ENCODE assay signal across 7 cellular contexts in the genomic region with DNA sequence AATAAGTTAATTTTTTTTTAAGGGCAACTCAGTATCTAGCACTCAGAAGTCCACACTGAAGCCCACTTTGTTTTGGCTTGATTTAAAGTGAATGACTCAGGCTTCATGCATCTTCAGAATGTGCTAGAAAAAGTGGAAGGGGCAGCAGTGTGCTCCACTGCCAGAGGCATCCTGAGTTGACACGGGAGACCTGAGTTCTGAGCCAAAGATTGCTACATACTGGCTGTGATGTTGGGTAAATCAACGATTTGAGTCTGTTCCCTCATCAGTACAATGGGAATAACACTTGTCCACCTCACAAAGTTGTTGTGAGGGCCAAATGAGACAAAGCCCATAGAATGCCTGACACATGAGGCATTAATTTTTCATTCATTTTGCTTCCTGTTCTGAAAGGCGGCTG. TPM values are rescaled to one million over a fixed set of nuclear protein-coding genes. Genes with fewer than 3 reads are reported as not detected.
DNase-seq lines count a peak whose midpoint lies in the region; ATAC-seq, FAIRE-seq and TF ChIP-seq lines count a peak whose summit lies in the region.

No MANE protein-coding gene starts in this region.

- TF ChIP-seq RAD21 in HCT116 (IDR thresholded peaks at IDR 0.05; ENCODE audit: low read depth), result no peak
- TF ChIP-seq RAD21 in neural cell (conservative IDR thresholded peaks at IDR 0.05), result no peak

- intact Hi-C loops in HCT116 (cut with micrococcal nuclease), result no loop called here

- BruUV-seq in HCT116 (replicated peaks; lab: Mats Ljungman, UMichigan), result no TSS peak

- ATAC-seq in HCT116 (peak; percentile 24), GM21515 (IDR thresholded peaks at IDR 0.05; ENCODE audit: unreplicated experiment) (no peak), HG03025 (IDR thresholded peaks at IDR 0.05; ENCODE audit: low FRiP score, unreplicated experiment) (no peak)

- no peak for TF ChIP-seq EP300 in neural cell (conservative IDR thresholded peaks at IDR 0.05; ENCODE audit: poor library complexity, severe bottlenecking)

- no peak for FAIRE-seq in D721Med (lab: Jason Lieb, UNC)

- no peaks in the 10 kb centered on the region for H3K79me2 ChIP-seq in HCT116 (ENCODE audit: insufficient read depth, low read length)
- H3K79me2 ChIP-seq in neural cell (replicated peaks; ENCODE audit: insufficient read depth, low read length), result no peaks in the 10 kb centered on the region

- peaks cover 0 to 4% of the 10 kb centered on the region in 2 experiments; a peak in 1 of 4 replicates for H3K36me3 ChIP-seq in HCT116 (ENCODE audit: control insufficient read depth in 1 of 2, insufficient read depth in 2 of 2, low read length in 2 of 2)
- H3K36me3 ChIP-seq in esophagus (ENCODE audit: control insufficient read depth in 2 of 2, insufficient read depth in 2 of 2, low read length in 1 of 2), result peaks cover 8 to 56% of the 10 kb centered on the region in 2 donors
- H3K36me3 ChIP-seq in neural cell (ENCODE audit: insufficient read depth, low read length), result peaks cover 25% of the 10 kb centered on the region

- peaks cover 25 to 30% of the 10 kb centered on the region in 2 experiments for H3K4me1 ChIP-seq in HCT116 (ENCODE audit: control insufficient read depth in 1 of 2, insufficient read depth in 2 of 2, low read length in 2 of 2)
- peaks cover 0 to 9% of the 10 kb centered on the region in 2 donors for H3K4me1 ChIP-seq in esophagus (ENCODE audit: control insufficient read depth in 2 of 2, insufficient read depth in 2 of 2, low read length in 1 of 2)

- H4K20me1 ChIP-seq in HCT116 (ENCODE audit: insufficient read depth) (peaks cover 6% of the 10 kb centered on the region; the same call in 1 of the 2 replicates), neural cell (ENCODE audit: insufficient read depth) (no peaks in the 10 kb centered on the region)

- H3K4me3 ChIP-seq in HCT116 (replicated peaks in 1 of 2; ENCODE audit: low read depth in 1 of 2, low read length in 2 of 2), result 0 out of 4 replicates have a peak overlapping the region, but pooled peaks of 1 of the 2 experiments have one; percentile 7
- no peak overlapping the region for H3K4me3 ChIP-seq in esophagus (ENCODE audit: low read depth in 1 of 2, low read length in 2 of 2)
- H3K4me3 ChIP-seq in neural cell (ENCODE audit: low read length), result no peak overlapping the region

- no peak for DNase-seq in HCT116 (ENCODE audit: low read depth, low spot score)
- peak; percentile 53 for DNase-seq in SK-MEL-5 (ENCODE audit: low read depth, low spot score)
- DNase-seq in D721Med (ENCODE audit: insufficient read length, low spot score), result no peak

- H3K9me3 ChIP-seq in HCT116 (ENCODE audit: control insufficient read depth in 1 of 2, insufficient read depth in 1 of 2, low read depth in 1 of 2, low read length in 2 of 2), result no peaks in the 10 kb centered on the region
- no peaks in the 10 kb centered on the region for H3K9me3 ChIP-seq in esophagus (ENCODE audit: control insufficient read depth in 2 of 2, insufficient read depth in 1 of 2, low read depth in 1 of 2, low read length in 1 of 2)
- no peaks in the 10 kb centered on the region for H3K9me3 ChIP-seq in neural cell (ENCODE audit: low read length)

- H3K4me2 ChIP-seq in HCT116 (ENCODE audit: low read length), result peak overlapping the region; percentile 55
- H3K4me2 ChIP-seq in neural cell (ENCODE audit: low read length), result no peak overlapping the region

- no peaks in the 10 kb centered on the region for H3K27me3 ChIP-seq in HCT116 (ENCODE audit: insufficient read depth, low read length)
- H3K27me3 ChIP-seq in esophagus (ENCODE audit: control insufficient read depth in 1 of 2, insufficient read depth in 2 of 2, low read length in 2 of 2), result no peaks in the 10 kb centered on the region
- H3K27me3 ChIP-seq in neural cell (ENCODE audit: insufficient read depth, low read depth, low read length), result no peaks in the 10 kb centered on the region

- H3K27ac ChIP-seq in HCT116 (ENCODE audit: low read depth, low read length) (peak overlapping the region; percentile 39), esophagus (ENCODE audit: low read depth in 2 of 2, low read length in 1 of 2) (peak overlapping the region; percentile 84 to 92), neural cell (ENCODE audit: low read length) (peak overlapping the region; percentile 45)

- in situ Hi-C loops in SK-MEL-5 (cut with HindIII; ENCODE audit: low pct_unique_long_range_greater_than_20kb, low sequenced_read_pairs), result no loop called here

- H2AFZ ChIP-seq in HCT116 (ENCODE audit: low read depth, low read length, poor library complexity, severe bottlenecking) (no peak overlapping the region), neural cell (ENCODE audit: low read depth, low read length) (no peak overlapping the region)

- TF ChIP-seq CTCF in HCT116 (IDR thresholded peaks at IDR 0.05 in 2 of 3, conservative IDR thresholded peaks at IDR 0.05 in 1 of 3; ENCODE audit: borderline replicate concordance in 1 of 3, insufficient read depth in 1 of 3, low read depth in 2 of 3, low read length in 2 of 3) (no peak), neural cell (IDR thresholded peaks at IDR 0.05; ENCODE audit: poor library complexity, severe bottlenecking) (no peak), D721Med (IDR thresholded peaks at IDR 0.05; ENCODE audit: insufficient read depth, missing control alignments) (no peak)

- H3K9ac ChIP-seq in HCT116 (ENCODE audit: low read length) (peak overlapping the region; percentile 52), neural cell (ENCODE audit: low read length) (peak overlapping the region; percentile 2)

- CTCF ChIA-PET in HCT116 (lab: Charles Lee), result interaction anchor here (0.8 kb wide), 1 partner anchor 247 kb away, joined by 4 read pairs; no protein-coding TSS in a partner anchor

- no peaks in the 10 kb centered on the region for H3K9me2 ChIP-seq in HCT116 (ENCODE audit: insufficient read depth)
- no peaks in the 10 kb centered on the region for H3K9me2 ChIP-seq in neural cell (ENCODE audit: insufficient read depth, low read length)

- no peaks in the 10 kb centered on the region for H3F3A ChIP-seq in neural cell (ENCODE audit: insufficient read depth, low read length, poor library complexity, severe bottlenecking)

- RAD21 ChIA-PET in HCT116 (lab: Charles Lee; ENCODE audit: low non-redundant PET in 1 of 2, low total read pairs in 2 of 2, uncharacterized antibody in 2 of 2, unreplicated experiment in 2 of 2), result no interaction called here

- POLR2A ChIA-PET in HCT116 (lab: Charles Lee), result interaction anchor here (1.3 to 1.8 kb wide), 2 partner anchors 18 to 35 kb away, joined by 5 to 8 read pairs; a partner anchor contains a TSS

- no peak for TF ChIP-seq POLR2A in HCT116 (IDR thresholded peaks at IDR 0.05; ENCODE audit: borderline replicate concordance, extremely low read depth, insufficient read depth, insufficient read length)

- WGBS in esophagus, 2 donors, result 11 to 27% methylated on average over 3 of the region's 3 CpGs

TF ChIP-seq in HCT116, 20 proteins besides CTCF, POLR2A, EP300 and RAD21 (continues in another document):
- TF ChIP-seq POLR2AphosphoS5 (IDR thresholded peaks at IDR 0.05; ENCODE audit: low read depth, low read length) (no peak), SP1 (IDR thresholded peaks at IDR 0.05; ENCODE audit: low read depth) (no peak), SIN3A (IDR thresholded peaks at IDR 0.05; ENCODE audit: low read depth) (no peak), CEBPB (IDR thresholded peaks at IDR 0.05; ENCODE audit: low read depth) (0 out of 2 replicates have a peak, but pooled peaks have one; percentile 28), TCF7L2 (IDR thresholded peaks at IDR 0.05; ENCODE audit: borderline replicate concordance, extremely low read depth, insufficient read depth, insufficient read length) (no peak), EGR1 (IDR thresholded peaks at IDR 0.05; ENCODE audit: low read depth) (no peak)

TF ChIP-seq in neural cell, 6 proteins besides CTCF, POLR2A, EP300 and RAD21 (continues in another document):
- no peak for TF ChIP-seq SMC3 (conservative IDR thresholded peaks at IDR 0.05; ENCODE audit: poor library complexity)
- TF ChIP-seq POLR2AphosphoS5 (IDR thresholded peaks at IDR 0.05), result no peak
- no peak for TF ChIP-seq EZH2 (IDR thresholded peaks at IDR 0.05; ENCODE audit: borderline replicate concordance, insufficient read depth, low read length, poor library complexity, severe bottlenecking)
- no peak for TF ChIP-seq MXI1 (conservative IDR thresholded peaks at IDR 0.05; ENCODE audit: poor library complexity, severe bottlenecking)
- TF ChIP-seq TAF1 (IDR thresholded peaks at IDR 0.05; ENCODE audit: low read depth), result no peak

RNA-seq across cellular contexts. Expression of a gene that starts 19.0 kb away (rescaled TPM):
- 32.4 TPM for total RNA-seq in HCT116 (2021; ENCODE audit: unreplicated experiment)
- 28.7 and 33.3 TPM in 2 replicates for polyA plus RNA-seq in HCT116 (2012)
- total RNA-seq in SK-MEL-5 (2014; rRNA removed; shearing (Covaris generic)), result 56.4 and 58.2 TPM in 2 replicates
- polyA plus RNA-seq in SK-MEL-5 (2015; cell fraction: cytosol; rRNA removed), result 51.6 and 60.9 TPM in 2 replicates
- polyA plus RNA-seq in SK-MEL-5 (2015; cell fraction: nucleus; rRNA removed), result 70.2 and 79.0 TPM in 2 replicates
- polyA plus RNA-seq in esophagus (10 to 100 TPM; 41.4 to 45.6 TPM), neural cell (58.5 and 61.3 TPM in 2 replicates)
- polyA minus RNA-seq in neural cell, result 61.8 and 62.8 TPM in 2 replicates

RNA-seq across cellular contexts. Expression of a gene that starts 19.2 kb away (rescaled TPM):
- 24.6 TPM for total RNA-seq in HCT116 (2021; ENCODE audit: unreplicated experiment)
- polyA plus RNA-seq in HCT116 (2012), result 14.8 and 18.4 TPM in 2 replicates
- 41.0 and 42.3 TPM in 2 replicates for total RNA-seq in SK-MEL-5 (2014; rRNA removed; shearing (Covaris generic))
- 30.3 and 34.7 TPM in 2 replicates for polyA plus RNA-seq in SK-MEL-5 (2015; cell fraction: cytosol; rRNA removed)
- polyA plus RNA-seq in SK-MEL-5 (2015; cell fraction: nucleus; rRNA removed), result 5.8 and 6.7 TPM in 2 replicates
- polyA plus RNA-seq in esophagus (10 to 100 TPM in 1 of 2 donors, 1 to 10 TPM in 1; 6.5 to 14.9 TPM), neural cell (24.6 and 32.8 TPM in 2 replicates)
- 11.7 and 14.2 TPM in 2 replicates for polyA minus RNA-seq in neural cell

RNA-seq across cellular contexts. Expression of a gene that starts 34.6 kb away (rescaled TPM):
- total RNA-seq in HCT116 (2021; ENCODE audit: unreplicated experiment), result 29.5 TPM
- polyA plus RNA-seq in HCT116 (2012), result 21.6 and 22.6 TPM in 2 replicates
- total RNA-seq in SK-MEL-5 (2014; rRNA removed; shearing (Covaris generic)), result 25.3 and 25.9 TPM in 2 replicates
- 31.3 and 39.0 TPM in 2 replicates for polyA plus RNA-seq in SK-MEL-5 (2015; cell fraction: cytosol; rRNA removed)
- polyA plus RNA-seq in SK-MEL-5 (2015; cell fraction: nucleus; rRNA removed), result 38.7 and 41.0 TPM in 2 replicates
- polyA plus RNA-seq in esophagus (10 to 100 TPM; 12.1 to 12.6 TPM), neural cell (21.9 and 29.6 TPM in 2 replicates)
- polyA minus RNA-seq in neural cell, result 29.9 and 43.8 TPM in 2 replicates

RNA-seq across cellular contexts. Expression of a gene that starts 34.8 kb away (rescaled TPM):
- 17.4 TPM for total RNA-seq in HCT116 (2021; ENCODE audit: unreplicated experiment)
- polyA plus RNA-seq in HCT116 (2012), result 5.6 and 7.4 TPM in 2 replicates
- total RNA-seq in SK-MEL-5 (2014; rRNA removed; shearing (Covaris generic)), result 17.4 and 17.8 TPM in 2 replicates
- 10.1 and 12.6 TPM in 2 replicates for polyA plus RNA-seq in SK-MEL-5 (2015; cell fraction: cytosol; rRNA removed)
- polyA plus RNA-seq in SK-MEL-5 (2015; cell fraction: nucleus; rRNA removed), result 2.1 and 3.1 TPM in 2 replicates
- polyA plus RNA-seq in esophagus (10 to 100 TPM in 1 of 2 donors, 1 to 10 TPM in 1; 5.3 to 10.8 TPM), neural cell (28.3 and 29.6 TPM in 2 replicates)
- 7.3 and 10.5 TPM in 2 replicates for polyA minus RNA-seq in neural cell
